1 cellular context compared by ENCODE assay signal in genomic region chr6:15754035-15754705, GRCh38.
TF ChIP-seq lines count a peak whose summit lies in the region.

No MANE protein-coding gene starts in this region.

TF ChIP-seq in HepG2, 621 proteins besides CTCF, POLR2A, EP300 and RAD21 (continued from another document):
- TF ChIP-seq, protein P1, sequence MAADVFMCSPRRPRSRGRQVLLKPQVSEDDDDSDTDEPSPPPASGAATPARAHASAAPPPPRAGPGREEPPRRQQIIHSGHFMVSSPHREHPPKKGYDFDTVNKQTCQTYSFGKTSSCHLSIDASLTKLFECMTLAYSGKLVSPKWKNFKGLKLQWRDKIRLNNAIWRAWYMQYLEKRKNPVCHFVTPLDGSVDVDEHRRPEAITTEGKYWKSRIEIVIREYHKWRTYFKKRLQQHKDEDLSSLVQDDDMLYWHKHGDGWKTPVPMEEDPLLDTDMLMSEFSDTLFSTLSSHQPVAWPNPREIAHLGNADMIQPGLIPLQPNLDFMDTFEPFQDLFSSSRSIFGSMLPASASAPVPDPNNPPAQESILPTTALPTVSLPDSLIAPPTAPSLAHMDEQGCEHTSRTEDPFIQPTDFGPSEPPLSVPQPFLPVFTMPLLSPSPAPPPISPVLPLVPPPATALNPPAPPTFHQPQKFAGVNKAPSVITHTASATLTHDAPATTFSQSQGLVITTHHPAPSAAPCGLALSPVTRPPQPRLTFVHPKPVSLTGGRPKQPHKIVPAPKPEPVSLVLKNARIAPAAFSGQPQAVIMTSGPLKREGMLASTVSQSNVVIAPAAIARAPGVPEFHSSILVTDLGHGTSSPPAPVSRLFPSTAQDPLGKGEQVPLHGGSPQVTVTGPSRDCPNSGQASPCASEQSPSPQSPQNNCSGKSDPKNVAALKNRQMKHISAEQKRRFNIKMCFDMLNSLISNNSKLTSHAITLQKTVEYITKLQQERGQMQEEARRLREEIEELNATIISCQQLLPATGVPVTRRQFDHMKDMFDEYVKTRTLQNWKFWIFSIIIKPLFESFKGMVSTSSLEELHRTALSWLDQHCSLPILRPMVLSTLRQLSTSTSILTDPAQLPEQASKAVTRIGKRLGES (CRISPR knock-in tag; IDR thresholded peaks at IDR 0.05; ENCODE audit: borderline replicate concordance) = no peak
- TF ChIP-seq, protein P2, sequence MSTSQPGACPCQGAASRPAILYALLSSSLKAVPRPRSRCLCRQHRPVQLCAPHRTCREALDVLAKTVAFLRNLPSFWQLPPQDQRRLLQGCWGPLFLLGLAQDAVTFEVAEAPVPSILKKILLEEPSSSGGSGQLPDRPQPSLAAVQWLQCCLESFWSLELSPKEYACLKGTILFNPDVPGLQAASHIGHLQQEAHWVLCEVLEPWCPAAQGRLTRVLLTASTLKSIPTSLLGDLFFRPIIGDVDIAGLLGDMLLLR (CRISPR knock-in tag; IDR thresholded peaks at IDR 0.05) = no peak
- TF ChIP-seq THAP11 (CRISPR knock-in tag; IDR thresholded peaks at IDR 0.05) (peak; percentile 74), ZNF143 (CRISPR knock-in tag; IDR thresholded peaks at IDR 0.05) (peak; percentile 75), ZNF10 (CRISPR knock-in tag; IDR thresholded peaks at IDR 0.05; ENCODE audit: borderline replicate concordance, low read depth) (no peak)
TF ChIP-seq in HepG2: peak in this region for 4.
